8 cellular contexts compared by ENCODE assay signal in genomic region chr6:13924146-13924948, GRCh38. TPM values are rescaled to one million over a fixed set of nuclear protein-coding genes. Genes with fewer than 3 reads are reported as not detected.
DNase-seq lines count a peak whose midpoint lies in the region; ATAC-seq and TF ChIP-seq lines count a peak whose summit lies in the region.

No MANE protein-coding gene starts in this region.

- TF ChIP-seq EP300 in tibial nerve (IDR thresholded peaks at IDR 0.05) = no peak

- peaks cover 48% of the 10 kb centered on the region for H3K27me3 Mint-ChIP-seq in T-helper 17 cell

- peak overlapping the region; percentile 92 for H3K4me3 Mint-ChIP-seq in T-helper 17 cell

- intact Hi-C loops in dorsolateral prefrontal cortex (cut with DNase I) = no loop called here

- H3K27ac ChIP-seq in dorsolateral prefrontal cortex = peak overlapping the region in 36 of 59 donors; percentile 2 to 78 (median 44)
- H3K27ac ChIP-seq in tibial nerve = peak overlapping the region in 2 of 4 donors; percentile 48 to 52

- ATAC-seq in T-helper 17 cell (peak; percentile 86), HG03175 (IDR thresholded peaks at IDR 0.05; ENCODE audit: unreplicated experiment) (no peak)

- peaks cover 0 to 56% (median 35%) of the 10 kb centered on the region in 45 donors for H3K27me3 ChIP-seq in dorsolateral prefrontal cortex
- H3K27me3 ChIP-seq in tibial nerve = peaks cover 0 to 40% of the 10 kb centered on the region in 2 donors

- H3K9me3 ChIP-seq in ES-I3 (ENCODE audit: control insufficient read depth, insufficient read depth, low read length) = no peaks in the 10 kb centered on the region
- H3K9me3 ChIP-seq in T-helper 17 cell (ENCODE audit: control insufficient read depth, low read length, poor library complexity, severe bottlenecking) = no peaks in the 10 kb centered on the region
- H3K9me3 ChIP-seq in tibial nerve = no peaks in the 10 kb centered on the region

- H3K27ac Mint-ChIP-seq in T-helper 17 cell = peak overlapping the region; percentile 62

- 6 to 8% methylated on average over 24 to 25 of the region's 37 CpGs for WGBS in tibial nerve, 2 donors

- TF ChIP-seq POLR2A in tibial nerve (IDR thresholded peaks at IDR 0.05) = no peak

- DNase-seq in MV-4-11 (lab: John Stamatoyannopoulos, UW) (peak; percentile 5), T-helper 17 cell (no peak), dorsolateral prefrontal cortex (peak in 6 of 10 donors; percentile 12 to 78 (median 40)), medulla oblongata (ENCODE audit: extremely low spot score) (peak; percentile 34), tibial nerve (ENCODE audit: low spot score in 2 of 2) (no peak), pons (ENCODE audit: low spot score) (no peak)

- peak overlapping the region; percentile 23 to 72 (median 53) for H3K4me3 ChIP-seq in dorsolateral prefrontal cortex
- H3K4me3 ChIP-seq in tibial nerve = peak overlapping the region; percentile 22 to 59 (median 44)

- peaks cover 14% of the 10 kb centered on the region for H3K4me1 Mint-ChIP-seq in T-helper 17 cell

- peaks cover 4% of the 10 kb centered on the region for H3K36me3 Mint-ChIP-seq in T-helper 17 cell (ENCODE audit: low read depth)

- TF ChIP-seq CTCF in dorsolateral prefrontal cortex (IDR thresholded peaks at IDR 0.05 in 54 of 56, conservative IDR thresholded peaks at IDR 0.05 in 2 of 56; ENCODE audit: low read depth in 1 of 56, partially characterized antibody in 56 of 56) (no peak), tibial nerve (IDR thresholded peaks at IDR 0.05) (no peak)

- H3K9ac ChIP-seq in ES-I3 (ENCODE audit: low read depth, low read length) = peak overlapping the region; percentile 71

- H3K4me1 ChIP-seq in ES-I3 (ENCODE audit: insufficient read depth, low read length) (peaks cover 6% of the 10 kb centered on the region; the same call in 1 of the 2 replicates), tibial nerve (peaks cover 0 to 17% (median 5%) of the 10 kb centered on the region in 4 donors)

- H3K36me3 ChIP-seq in ES-I3 (ENCODE audit: insufficient read depth, low read length) (no peaks in the 10 kb centered on the region), tibial nerve (no peaks in the 10 kb centered on the region)

RNA-seq across cellular contexts. Expression of gene RNF182, which starts 0.4 kb away (rescaled TPM):
- total RNA-seq in T-helper 17 cell (under 1 TPM; 0.16 to 0.25 TPM), dorsolateral prefrontal cortex (10 to 100 TPM in 116 of 120 experiments, 1 to 10 TPM in 4; 4.9 to 73.1 (median 20.5) TPM), tibial nerve (1 to 10 TPM in 1 of 4 donors, under 1 TPM in 1, not detected in 2; 0.39 to 2.1 TPM)

Comparison
In these comparisons a context has a peak if more than half of its experiments do, and no peak if none do; other contexts are left out.
1. DNase-seq: peak in MV-4-11 (single experiment), dorsolateral prefrontal cortex (6 of 10) and medulla oblongata (single experiment); none in T-helper 17 cell (0 of 3), tibial nerve (0 of 2) and pons (single experiment).